Comparison of ENCODE assay signal across 8 cellular contexts in the genomic region with DNA sequence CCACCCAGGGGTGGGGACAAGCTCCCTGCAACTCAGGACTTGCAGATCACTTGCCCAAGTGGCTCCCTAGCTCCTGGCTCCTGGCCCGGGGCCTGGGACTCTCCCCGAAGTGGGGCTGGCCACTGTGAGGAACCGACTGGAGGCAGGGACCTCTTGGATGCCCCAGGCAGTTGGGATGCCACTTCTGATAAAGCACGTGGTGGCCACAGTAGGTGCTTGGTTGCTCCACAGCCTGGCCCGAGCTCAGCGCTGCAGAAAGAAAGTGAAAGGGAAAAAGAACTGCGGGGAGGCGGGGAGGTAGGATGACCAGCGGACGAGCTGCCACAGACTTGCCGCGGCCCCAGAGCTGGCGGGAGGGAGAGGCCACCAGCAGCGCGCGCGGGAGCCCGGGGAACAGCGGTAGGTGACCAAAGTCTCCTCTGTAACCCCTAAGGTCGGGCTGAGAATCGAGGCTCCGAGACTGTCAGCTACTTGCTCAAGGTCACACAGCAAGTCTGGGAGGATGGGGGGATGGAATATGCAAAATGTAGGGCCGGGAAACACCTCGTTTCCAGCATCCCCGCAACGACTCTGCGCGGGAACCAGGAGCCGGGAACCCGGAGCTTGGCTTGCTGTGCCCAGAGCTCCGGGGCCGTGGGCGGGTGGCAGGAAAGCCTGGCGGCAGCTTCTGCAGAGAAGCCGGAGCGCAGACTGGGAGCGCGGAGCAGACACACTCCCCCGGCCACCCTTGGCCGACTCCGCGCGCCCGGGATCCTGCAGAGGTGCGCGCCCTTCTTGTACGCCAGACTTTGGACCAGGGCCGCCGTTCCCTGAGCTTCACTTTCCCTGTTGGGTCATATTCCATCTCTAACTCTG.
DNase-seq lines count a peak whose midpoint lies in the region; TF ChIP-seq lines count a peak whose summit lies in the region.

No MANE protein-coding gene starts in this region.

- H3K27me3 ChIP-seq in iPS-20b (ENCODE audit: insufficient read depth, low read length): peaks cover 62% of the 10 kb centered on the region

- H3K36me3 ChIP-seq in iPS-20b (ENCODE audit: insufficient read depth, low read depth, low read length): no peaks in the 10 kb centered on the region

- in situ Hi-C loops in KBM-7 (cut with MboI; ENCODE audit: low pct_unique_long_range_greater_than_20kb, low sequenced_read_pairs): no loop called here
- in situ Hi-C loops in astrocyte of the cerebellum (cut with HindIII; ENCODE audit: low sequenced_read_pairs): no loop called here

- peak; percentile 68 for DNase-seq in activated effector memory CD4-positive, alpha-beta T cell treated with anti-CD3 and anti-CD28 coated beads, Interleukin-2, amount 50 U/mL, for 16 hours
- DNase-seq in activated effector memory CD4-positive, alpha-beta T cell treated with Interleukin-2 at 50 U/mL for 16 hours: no peak
- peak; percentile 42 for DNase-seq in KBM-7
- DNase-seq in astrocyte of the cerebellum (ENCODE audit: low read depth): no peak
- DNase-seq in stimulated activated CD8-positive, alpha-beta memory T cell treated with anti-CD3 and anti-CD28 coated beads, Interleukin-4, amount 100 ng/mL, for 48 hours: peak; percentile 53
- no peak for DNase-seq in DMS153 (lab: John Stamatoyannopoulos, UW)
- no peak for DNase-seq in COLO668 (lab: John Stamatoyannopoulos, UW; ENCODE audit: unreplicated experiment)

- TF ChIP-seq CTCF in astrocyte of the cerebellum (IDR thresholded peaks at IDR 0.05; ENCODE audit: low read depth, low read length, missing control alignments): no peak

- H3K27ac ChIP-seq in iPS-20b (ENCODE audit: low read length): no peak overlapping the region

- H3K4me3 ChIP-seq in astrocyte of the cerebellum (ENCODE audit: low read depth, low read length) (peak overlapping the region; percentile 48), iPS-20b (ENCODE audit: low read length) (peak overlapping the region; percentile 65)

- H3K9me3 ChIP-seq in iPS-20b (ENCODE audit: insufficient read depth, low read depth, low read length): no peaks in the 10 kb centered on the region

- H3K4me1 ChIP-seq in iPS-20b (ENCODE audit: insufficient read depth, low read length): peaks cover 7% of the 10 kb centered on the region; the same call in 1 of the 2 replicates

- no peak overlapping the region for H3K9ac ChIP-seq in iPS-20b (ENCODE audit: low read depth, low read length)

Comparison
In these comparisons a context has a peak if more than half of its experiments do, and no peak if none do; other contexts are left out.
1. DNase-seq: peak in activated effector memory CD4-positive, alpha-beta T cell treated with anti-CD3 and anti-CD28 coated beads, Interleukin-2, amount 50 U/mL, for 16 hours (single experiment), KBM-7 (single experiment) and stimulated activated CD8-positive, alpha-beta memory T cell treated with anti-CD3 and anti-CD28 coated beads, Interleukin-4, amount 100 ng/mL, for 48 hours (single experiment); none in activated effector memory CD4-positive, alpha-beta T cell treated with Interleukin-2 at 50 U/mL for 16 hours (single experiment), astrocyte of the cerebellum (single experiment), DMS153 (single experiment) and COLO668 (single experiment).